Comparison of ENCODE assay signal across 13 cellular contexts in genomic region chr14:70658899-70659298, GRCh38. TPM values are rescaled to one million over a fixed set of nuclear protein-coding genes. Genes with fewer than 3 reads are reported as not detected.
DNase-seq lines count a peak whose midpoint lies in the region; ATAC-seq and TF ChIP-seq lines count a peak whose summit lies in the region.
"Had no signal": no experiment of that assay in that cellular context is flagged by ENCODE, and none has a peak within 500 bp of the region (broad histone marks: within the 10 kb centered on the region; RNA-seq: fewer than 3 reads in every experiment).

No MANE protein-coding gene starts in this region.

- TF ChIP-seq CTCF in NB4 (IDR thresholded peaks at IDR 0.05; ENCODE audit: low read depth, low read length): no peak

- DNase-seq in SIG-M5 treated with dmso at 0.1 percent for 504 hours (lab: John Stamatoyannopoulos, UW; ENCODE audit: unreplicated experiment) (peak; percentile 32), SIG-M5 (lab: John Stamatoyannopoulos, UW) (no peak), NB4 (ENCODE audit: low read depth) (peak; percentile 61), left colon (no peak)
- DNase-seq in activated CD4-positive, alpha-beta memory T cell treated with anti-CD3 and anti-CD28 coated beads, Interleukin-2, amount 10 ng/mL, durations not matched to agents 7 days and 5 days: no peak
- no peak for DNase-seq in natural killer cell treated with Interleukin-12 subunit alpha and Interleukin-12 subunit beta and Interleukin-15 and Interleukin-18, amount 100 ng/mL, for 72 hours (ENCODE audit: low spot score)
- DNase-seq: HFFc6; MG63; stimulated activated CD4-positive, alpha-beta T cell treated with anti-CD3 and anti-CD28 coated beads, Interleukin-2, amount 100 ng/mL, for 48 hours had no signal

- H3K9me3 Mint-ChIP-seq in activated CD4-positive, alpha-beta memory T cell treated with anti-CD3 and anti-CD28 coated beads, Interleukin-2, amount 10 ng/mL, durations not matched to agents 7 days and 5 days: no peaks in the 10 kb centered on the region
- H3K9me3 Mint-ChIP-seq in natural killer cell treated with Interleukin-12 subunit alpha and Interleukin-12 subunit beta and Interleukin-15 and Interleukin-18, amount 100 ng/mL, for 72 hours: no peaks in the 10 kb centered on the region
- H3K9me3 Mint-ChIP-seq: HFFc6 had no signal

- POLR2A ChIA-PET in activated CD4-positive, alpha-beta memory T cell treated with anti-CD3 and anti-CD28 coated beads, Interleukin-2, amount 10 ng/mL, durations not matched to agents 7 days and 5 days (lab: Charles Lee): interaction anchor here (0.7 to 12.2 kb wide), 4 partner anchors 11 to 150 kb away, joined by 3 to 192 read pairs (median 6); partner anchors contain the start of genes MAP3K9 and TTC9

- TF ChIP-seq POLR2A in NB4 (IDR thresholded peaks at IDR 0.05; ENCODE audit: extremely low read depth, insufficient read length): no peak

- CTCF ChIA-PET in activated CD4-positive, alpha-beta memory T cell treated with anti-CD3 and anti-CD28 coated beads, Interleukin-2, amount 10 ng/mL, durations not matched to agents 7 days and 5 days (lab: Charles Lee): interaction anchor here (1.7 kb wide), 1 partner anchor 18 kb away, joined by 5 read pairs; no protein-coding TSS in a partner anchor

- no peak for ATAC-seq in natural killer cell treated with Interleukin-12 subunit alpha and Interleukin-12 subunit beta and Interleukin-15 and Interleukin-18, amount 100 ng/mL, for 72 hours
- no peak for ATAC-seq in GM18909 (IDR thresholded peaks at IDR 0.05; ENCODE audit: poor library complexity, unreplicated experiment)
- no peak for ATAC-seq in GM21360 (IDR thresholded peaks at IDR 0.05; ENCODE audit: unreplicated experiment)
- ATAC-seq in left colon: no peak
- ATAC-seq: SK-N-SH treated with all-trans-retinoic acid at 6 μM for 48 hours had no signal

- H3K4me3 ChIP-seq in NB4 (ENCODE audit: low read depth, low read length): no peak overlapping the region
- H3K4me3 ChIP-seq: MG63 had no signal

- H3K4me1 Mint-ChIP-seq in activated CD4-positive, alpha-beta memory T cell treated with anti-CD3 and anti-CD28 coated beads, Interleukin-2, amount 10 ng/mL, durations not matched to agents 7 days and 5 days: peaks cover 88% of the 10 kb centered on the region
- H3K4me1 Mint-ChIP-seq in natural killer cell treated with Interleukin-12 subunit alpha and Interleukin-12 subunit beta and Interleukin-15 and Interleukin-18, amount 100 ng/mL, for 72 hours (ENCODE audit: low read depth in 2 of 2): peaks cover 23 to 25% of the 10 kb centered on the region in 2 donors

- H3K36me3 Mint-ChIP-seq in activated CD4-positive, alpha-beta memory T cell treated with anti-CD3 and anti-CD28 coated beads, Interleukin-2, amount 10 ng/mL, durations not matched to agents 7 days and 5 days (ENCODE audit: low read depth): peaks cover 36% of the 10 kb centered on the region
- H3K36me3 Mint-ChIP-seq in natural killer cell treated with Interleukin-12 subunit alpha and Interleukin-12 subunit beta and Interleukin-15 and Interleukin-18, amount 100 ng/mL, for 72 hours: no peaks in the 10 kb centered on the region

- no peaks in the 10 kb centered on the region for H3K27me3 Mint-ChIP-seq in activated CD4-positive, alpha-beta memory T cell treated with anti-CD3 and anti-CD28 coated beads, Interleukin-2, amount 10 ng/mL, durations not matched to agents 7 days and 5 days
- peaks cover 0 to 2% of the 10 kb centered on the region in 2 donors for H3K27me3 Mint-ChIP-seq in natural killer cell treated with Interleukin-12 subunit alpha and Interleukin-12 subunit beta and Interleukin-15 and Interleukin-18, amount 100 ng/mL, for 72 hours

- peak overlapping the region; percentile 71 for H3K27ac Mint-ChIP-seq in activated CD4-positive, alpha-beta memory T cell treated with anti-CD3 and anti-CD28 coated beads, Interleukin-2, amount 10 ng/mL, durations not matched to agents 7 days and 5 days
- H3K27ac Mint-ChIP-seq in natural killer cell treated with Interleukin-12 subunit alpha and Interleukin-12 subunit beta and Interleukin-15 and Interleukin-18, amount 100 ng/mL, for 72 hours: peak overlapping the region; percentile 44 to 50
- H3K27ac Mint-ChIP-seq: brain, HFFc6 had no signal

- intact Hi-C loops in left colon (cut with DNase I, micrococcal nuclease): no loop called here

- no peak overlapping the region for H3K4me3 Mint-ChIP-seq in activated CD4-positive, alpha-beta memory T cell treated with anti-CD3 and anti-CD28 coated beads, Interleukin-2, amount 10 ng/mL, durations not matched to agents 7 days and 5 days
- H3K4me3 Mint-ChIP-seq in natural killer cell treated with Interleukin-12 subunit alpha and Interleukin-12 subunit beta and Interleukin-15 and Interleukin-18, amount 100 ng/mL, for 72 hours: peak overlapping the region; percentile 11
- H3K4me3 Mint-ChIP-seq: brain, HFFc6 had no signal

RNA-seq across cellular contexts. Expression of gene TTC9, which starts 17.2 kb away (rescaled TPM):
- 10 to 100 TPM; 14.1 to 14.7 TPM for total RNA-seq in activated CD4-positive, alpha-beta memory T cell treated with anti-CD3 and anti-CD28 coated beads, Interleukin-2, amount 10 ng/mL, durations not matched to agents 7 days and 5 days
- 1 to 10 TPM; 1.5 to 1.6 TPM for total RNA-seq in natural killer cell treated with Interleukin-12 subunit alpha and Interleukin-12 subunit beta and Interleukin-15 and Interleukin-18, amount 100 ng/mL, for 72 hours
- total RNA-seq in left colon: under 1 TPM; 0.34 to 0.73 TPM

RNA-seq across cellular contexts. Expression of gene MED6, which starts 58.4 kb away (rescaled TPM):
- total RNA-seq in activated CD4-positive, alpha-beta memory T cell treated with anti-CD3 and anti-CD28 coated beads, Interleukin-2, amount 10 ng/mL, durations not matched to agents 7 days and 5 days: 10 to 100 TPM; 45.5 to 47.9 TPM
- 10 to 100 TPM; 60.0 to 66.8 TPM for total RNA-seq in natural killer cell treated with Interleukin-12 subunit alpha and Interleukin-12 subunit beta and Interleukin-15 and Interleukin-18, amount 100 ng/mL, for 72 hours
- total RNA-seq in left colon: 10 to 100 TPM; 19.9 to 21.1 TPM

Comparison
In these comparisons a context has a peak if more than half of its experiments do, and no peak if none do; other contexts are left out.
1. DNase-seq: peak in SIG-M5 treated with dmso at 0.1 percent for 504 hours (single experiment) and NB4 (single experiment); none in SIG-M5 (single experiment), activated CD4-positive, alpha-beta memory T cell treated with anti-CD3 and anti-CD28 coated beads, Interleukin-2, amount 10 ng/mL, durations not matched to agents 7 days and 5 days (single experiment), natural killer cell treated with Interleukin-12 subunit alpha and Interleukin-12 subunit beta and Interleukin-15 and Interleukin-18, amount 100 ng/mL, for 72 hours (single experiment) and left colon (0 of 2).
2. RNA of gene TTC9, which starts 17.2 kb away (total RNA-seq): 14.1 to 14.7 TPM in activated CD4-positive, alpha-beta memory T cell treated with anti-CD3 and anti-CD28 coated beads, Interleukin-2, amount 10 ng/mL, durations not matched to agents 7 days and 5 days; 1.5 to 1.6 TPM in natural killer cell treated with Interleukin-12 subunit alpha and Interleukin-12 subunit beta and Interleukin-15 and Interleukin-18, amount 100 ng/mL, for 72 hours and 0.34 to 0.73 TPM in left colon; every median in the first group is over 4 times any median in the second.